Comparison of ENCODE assay signal across 1 cellular context in the genomic region with DNA sequence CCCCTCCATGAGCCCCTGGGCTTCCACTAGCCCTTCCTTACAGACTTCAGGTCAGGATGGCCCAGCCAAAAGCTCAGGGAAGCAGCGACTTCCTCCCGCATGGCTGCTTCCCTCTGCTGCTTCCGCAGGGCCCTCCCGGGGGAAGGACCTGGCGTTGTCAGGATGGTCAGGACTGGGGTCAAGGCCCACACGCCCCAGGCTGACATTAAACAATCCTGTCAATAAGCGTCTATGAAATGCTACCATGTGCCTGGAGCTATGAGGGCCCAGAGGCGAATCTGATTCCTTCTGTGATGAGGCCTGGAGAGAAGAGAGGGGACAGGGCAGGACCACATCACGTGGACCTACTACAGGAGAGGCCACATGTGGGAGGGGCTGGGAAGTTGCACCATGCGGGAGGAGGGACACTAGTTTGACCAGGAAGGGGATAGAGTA.
TF ChIP-seq lines count a peak whose summit lies in the region.

No MANE protein-coding gene starts in this region.

TF ChIP-seq in HepG2, 621 proteins besides CTCF, POLR2A, EP300 and RAD21 (continued from another document and continues in another):
- TF ChIP-seq, protein P1, sequence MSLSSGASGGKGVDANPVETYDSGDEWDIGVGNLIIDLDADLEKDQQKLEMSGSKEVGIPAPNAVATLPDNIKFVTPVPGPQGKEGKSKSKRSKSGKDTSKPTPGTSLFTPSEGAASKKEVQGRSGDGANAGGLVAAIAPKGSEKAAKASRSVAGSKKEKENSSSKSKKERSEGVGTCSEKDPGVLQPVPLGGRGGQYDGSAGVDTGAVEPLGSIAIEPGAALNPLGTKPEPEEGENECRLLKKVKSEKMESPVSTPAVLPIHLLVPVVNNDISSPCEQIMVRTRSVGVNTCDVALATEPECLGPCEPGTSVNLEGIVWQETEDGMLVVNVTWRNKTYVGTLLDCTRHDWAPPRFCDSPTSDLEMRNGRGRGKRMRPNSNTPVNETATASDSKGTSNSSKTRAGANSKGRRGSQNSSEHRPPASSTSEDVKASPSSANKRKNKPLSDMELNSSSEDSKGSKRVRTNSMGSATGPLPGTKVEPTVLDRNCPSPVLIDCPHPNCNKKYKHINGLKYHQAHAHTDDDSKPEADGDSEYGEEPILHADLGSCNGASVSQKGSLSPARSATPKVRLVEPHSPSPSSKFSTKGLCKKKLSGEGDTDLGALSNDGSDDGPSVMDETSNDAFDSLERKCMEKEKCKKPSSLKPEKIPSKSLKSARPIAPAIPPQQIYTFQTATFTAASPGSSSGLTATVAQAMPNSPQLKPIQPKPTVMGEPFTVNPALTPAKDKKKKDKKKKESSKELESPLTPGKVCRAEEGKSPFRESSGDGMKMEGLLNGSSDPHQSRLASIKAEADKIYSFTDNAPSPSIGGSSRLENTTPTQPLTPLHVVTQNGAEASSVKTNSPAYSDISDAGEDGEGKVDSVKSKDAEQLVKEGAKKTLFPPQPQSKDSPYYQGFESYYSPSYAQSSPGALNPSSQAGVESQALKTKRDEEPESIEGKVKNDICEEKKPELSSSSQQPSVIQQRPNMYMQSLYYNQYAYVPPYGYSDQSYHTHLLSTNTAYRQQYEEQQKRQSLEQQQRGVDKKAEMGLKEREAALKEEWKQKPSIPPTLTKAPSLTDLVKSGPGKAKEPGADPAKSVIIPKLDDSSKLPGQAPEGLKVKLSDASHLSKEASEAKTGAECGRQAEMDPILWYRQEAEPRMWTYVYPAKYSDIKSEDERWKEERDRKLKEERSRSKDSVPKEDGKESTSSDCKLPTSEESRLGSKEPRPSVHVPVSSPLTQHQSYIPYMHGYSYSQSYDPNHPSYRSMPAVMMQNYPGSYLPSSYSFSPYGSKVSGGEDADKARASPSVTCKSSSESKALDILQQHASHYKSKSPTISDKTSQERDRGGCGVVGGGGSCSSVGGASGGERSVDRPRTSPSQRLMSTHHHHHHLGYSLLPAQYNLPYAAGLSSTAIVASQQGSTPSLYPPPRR (CRISPR knock-in tag; IDR thresholded peaks at IDR 0.05; ENCODE audit: borderline replicate concordance): 0 out of 2 replicates have a peak, but pooled peaks have one; percentile 19
- TF ChIP-seq ZNF781 (CRISPR knock-in tag; IDR thresholded peaks at IDR 0.05; ENCODE audit: borderline replicate concordance, not compliant biosample characterization) (peak; percentile 21), MZF1 (CRISPR knock-in tag; IDR thresholded peaks at IDR 0.05; ENCODE audit: borderline replicate concordance) (0 out of 2 replicates have a peak, but pooled peaks have one; percentile 58), HDAC2 (CRISPR knock-in tag; IDR thresholded peaks at IDR 0.05) (0 out of 2 replicates have a peak, but pooled peaks have one; percentile 36), ZNF816 (CRISPR knock-in tag; IDR thresholded peaks at IDR 0.05; ENCODE audit: borderline replicate concordance) (0 out of 2 replicates have a peak, but pooled peaks have one; percentile 34), ZNF235 (CRISPR knock-in tag; IDR thresholded peaks at IDR 0.05; ENCODE audit: borderline replicate concordance) (no peak), CEBPG (CRISPR knock-in tag; IDR thresholded peaks at IDR 0.05) (peak; percentile 60), HDAC1 (CRISPR knock-in tag; IDR thresholded peaks at IDR 0.05) (peak; percentile 53; the same call in 1 of the 2 replicates), KAT8 (CRISPR knock-in tag; IDR thresholded peaks at IDR 0.05) (peak; percentile 74), SIX1 (CRISPR knock-in tag; IDR thresholded peaks at IDR 0.05; ENCODE audit: borderline replicate concordance) (no peak), ARNTL (CRISPR knock-in tag; IDR thresholded peaks at IDR 0.05) (0 out of 2 replicates have a peak, but pooled peaks have one; percentile 46), TEAD2 (CRISPR knock-in tag; IDR thresholded peaks at IDR 0.05) (no peak), MED1 (CRISPR knock-in tag; IDR thresholded peaks at IDR 0.05) (peak; percentile 54), MXI1 (IDR thresholded peaks at IDR 0.05; ENCODE audit: borderline replicate concordance, low read depth, low read length) (peak; percentile 41; the same call in 1 of the 3 replicates), SKI (IDR thresholded peaks at IDR 0.05; ENCODE audit: partially characterized antibody) (no peak), ZNF20 (CRISPR knock-in tag; IDR thresholded peaks at IDR 0.05) (no peak), NR2F1 (CRISPR knock-in tag; IDR thresholded peaks at IDR 0.05) (peak; percentile 33 to 57; a peak in 1 of 4 replicates), KDM2A (CRISPR knock-in tag; IDR thresholded peaks at IDR 0.05; ENCODE audit: borderline replicate concordance, low read depth) (peak; percentile 52; the same call in 1 of the 2 replicates), RBAK (CRISPR knock-in tag; IDR thresholded peaks at IDR 0.05) (0 out of 2 replicates have a peak, but pooled peaks have one; percentile 35), ZNF317 (CRISPR knock-in tag; IDR thresholded peaks at IDR 0.05) (no peak), ZNF12 (CRISPR knock-in tag; IDR thresholded peaks at IDR 0.05) (no peak), ZNF138 (CRISPR knock-in tag; IDR thresholded peaks at IDR 0.05; ENCODE audit: low read depth) (no peak), ZNF232 (CRISPR knock-in tag; IDR thresholded peaks at IDR 0.05; ENCODE audit: borderline replicate concordance) (0 out of 2 replicates have a peak, but pooled peaks have one; percentile 48), SAP130 (CRISPR knock-in tag; IDR thresholded peaks at IDR 0.05; ENCODE audit: low read depth) (peak; percentile 74), HMG20B (CRISPR knock-in tag; conservative IDR thresholded peaks at IDR 0.05) (no peak), ZNF350 (CRISPR knock-in tag; IDR thresholded peaks at IDR 0.05; ENCODE audit: borderline replicate concordance, low read depth) (no peak), ZNF543 (CRISPR knock-in tag; IDR thresholded peaks at IDR 0.05) (no peak), HES4 (CRISPR knock-in tag; IDR thresholded peaks at IDR 0.05; ENCODE audit: borderline replicate concordance) (no peak), YY1 (IDR thresholded peaks at IDR 0.05; ENCODE audit: insufficient read depth, insufficient replicate concordance, low read depth, low read length) (peak; percentile 33), SUZ12 (IDR thresholded peaks at IDR 0.05; ENCODE audit: low read depth, low read length) (no peak), NR2F2 (IDR thresholded peaks at IDR 0.05; ENCODE audit: borderline replicate concordance, low read depth) (0 out of 2 replicates have a peak, but pooled peaks have one; percentile 22)
- TF ChIP-seq, protein P2, sequence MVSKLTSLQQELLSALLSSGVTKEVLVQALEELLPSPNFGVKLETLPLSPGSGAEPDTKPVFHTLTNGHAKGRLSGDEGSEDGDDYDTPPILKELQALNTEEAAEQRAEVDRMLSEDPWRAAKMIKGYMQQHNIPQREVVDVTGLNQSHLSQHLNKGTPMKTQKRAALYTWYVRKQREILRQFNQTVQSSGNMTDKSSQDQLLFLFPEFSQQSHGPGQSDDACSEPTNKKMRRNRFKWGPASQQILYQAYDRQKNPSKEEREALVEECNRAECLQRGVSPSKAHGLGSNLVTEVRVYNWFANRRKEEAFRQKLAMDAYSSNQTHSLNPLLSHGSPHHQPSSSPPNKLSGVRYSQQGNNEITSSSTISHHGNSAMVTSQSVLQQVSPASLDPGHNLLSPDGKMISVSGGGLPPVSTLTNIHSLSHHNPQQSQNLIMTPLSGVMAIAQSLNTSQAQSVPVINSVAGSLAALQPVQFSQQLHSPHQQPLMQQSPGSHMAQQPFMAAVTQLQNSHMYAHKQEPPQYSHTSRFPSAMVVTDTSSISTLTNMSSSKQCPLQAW (CRISPR knock-in tag; IDR thresholded peaks at IDR 0.05): peak; percentile 89; the same call in 1 of the 2 replicates
- TF ChIP-seq, protein P3, sequence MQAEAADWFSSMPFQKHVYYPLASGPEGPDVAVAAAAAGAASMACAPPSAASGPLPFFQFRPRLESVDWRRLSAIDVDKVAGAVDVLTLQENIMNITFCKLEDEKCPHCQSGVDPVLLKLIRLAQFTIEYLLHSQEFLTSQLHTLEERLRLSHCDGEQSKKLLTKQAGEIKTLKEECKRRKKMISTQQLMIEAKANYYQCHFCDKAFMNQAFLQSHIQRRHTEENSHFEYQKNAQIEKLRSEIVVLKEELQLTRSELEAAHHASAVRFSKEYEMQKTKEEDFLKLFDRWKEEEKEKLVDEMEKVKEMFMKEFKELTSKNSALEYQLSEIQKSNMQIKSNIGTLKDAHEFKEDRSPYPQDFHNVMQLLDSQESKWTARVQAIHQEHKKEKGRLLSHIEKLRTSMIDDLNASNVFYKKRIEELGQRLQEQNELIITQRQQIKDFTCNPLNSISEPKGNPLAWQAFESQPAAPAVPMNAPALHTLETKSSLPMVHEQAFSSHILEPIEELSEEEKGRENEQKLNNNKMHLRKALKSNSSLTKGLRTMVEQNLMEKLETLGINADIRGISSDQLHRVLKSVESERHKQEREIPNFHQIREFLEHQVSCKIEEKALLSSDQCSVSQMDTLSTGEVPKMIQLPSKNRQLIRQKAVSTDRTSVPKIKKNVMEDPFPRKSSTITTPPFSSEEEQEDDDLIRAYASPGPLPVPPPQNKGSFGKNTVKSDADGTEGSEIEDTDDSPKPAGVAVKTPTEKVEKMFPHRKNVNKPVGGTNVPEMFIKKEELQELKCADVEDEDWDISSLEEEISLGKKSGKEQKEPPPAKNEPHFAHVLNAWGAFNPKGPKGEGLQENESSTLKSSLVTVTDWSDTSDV (CRISPR knock-in tag; IDR thresholded peaks at IDR 0.05): no peak
- TF ChIP-seq, protein P4, sequence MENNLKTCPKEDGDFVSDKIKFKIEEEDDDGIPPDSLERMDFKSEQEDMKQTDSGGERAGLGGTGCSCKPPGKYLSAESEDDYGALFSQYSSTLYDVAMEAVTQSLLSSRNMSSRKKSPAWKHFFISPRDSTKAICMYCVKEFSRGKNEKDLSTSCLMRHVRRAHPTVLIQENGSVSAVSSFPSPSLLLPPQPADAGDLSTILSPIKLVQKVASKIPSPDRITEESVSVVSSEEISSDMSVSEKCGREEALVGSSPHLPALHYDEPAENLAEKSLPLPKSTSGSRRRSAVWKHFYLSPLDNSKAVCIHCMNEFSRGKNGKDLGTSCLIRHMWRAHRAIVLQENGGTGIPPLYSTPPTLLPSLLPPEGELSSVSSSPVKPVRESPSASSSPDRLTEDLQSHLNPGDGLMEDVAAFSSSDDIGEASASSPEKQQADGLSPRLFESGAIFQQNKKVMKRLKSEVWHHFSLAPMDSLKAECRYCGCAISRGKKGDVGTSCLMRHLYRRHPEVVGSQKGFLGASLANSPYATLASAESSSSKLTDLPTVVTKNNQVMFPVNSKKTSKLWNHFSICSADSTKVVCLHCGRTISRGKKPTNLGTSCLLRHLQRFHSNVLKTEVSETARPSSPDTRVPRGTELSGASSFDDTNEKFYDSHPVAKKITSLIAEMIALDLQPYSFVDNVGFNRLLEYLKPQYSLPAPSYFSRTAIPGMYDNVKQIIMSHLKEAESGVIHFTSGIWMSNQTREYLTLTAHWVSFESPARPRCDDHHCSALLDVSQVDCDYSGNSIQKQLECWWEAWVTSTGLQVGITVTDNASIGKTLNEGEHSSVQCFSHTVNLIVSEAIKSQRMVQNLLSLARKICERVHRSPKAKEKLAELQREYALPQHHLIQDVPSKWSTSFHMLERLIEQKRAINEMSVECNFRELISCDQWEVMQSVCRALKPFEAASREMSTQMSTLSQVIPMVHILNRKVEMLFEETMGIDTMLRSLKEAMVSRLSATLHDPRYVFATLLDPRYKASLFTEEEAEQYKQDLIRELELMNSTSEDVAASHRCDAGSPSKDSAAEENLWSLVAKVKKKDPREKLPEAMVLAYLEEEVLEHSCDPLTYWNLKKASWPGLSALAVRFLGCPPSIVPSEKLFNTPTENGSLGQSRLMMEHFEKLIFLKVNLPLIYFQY (CRISPR knock-in tag; IDR thresholded peaks at IDR 0.05; ENCODE audit: borderline replicate concordance): no peak
- TF ChIP-seq, protein P5, sequence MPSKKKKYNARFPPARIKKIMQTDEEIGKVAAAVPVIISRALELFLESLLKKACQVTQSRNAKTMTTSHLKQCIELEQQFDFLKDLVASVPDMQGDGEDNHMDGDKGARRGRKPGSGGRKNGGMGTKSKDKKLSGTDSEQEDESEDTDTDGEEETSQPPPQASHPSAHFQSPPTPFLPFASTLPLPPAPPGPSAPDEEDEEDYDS (CRISPR knock-in tag; IDR thresholded peaks at IDR 0.05): 0 out of 2 replicates have a peak, but pooled peaks have one; percentile 7
- TF ChIP-seq, protein P6, sequence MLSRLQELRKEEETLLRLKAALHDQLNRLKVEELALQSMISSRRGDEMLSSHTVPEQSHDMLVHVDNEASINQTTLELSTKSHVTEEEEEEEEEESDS (CRISPR knock-in tag; IDR thresholded peaks at IDR 0.05; ENCODE audit: borderline replicate concordance): peak; percentile 74; the same call in 1 of the 2 replicates
- TF ChIP-seq, protein P7, sequence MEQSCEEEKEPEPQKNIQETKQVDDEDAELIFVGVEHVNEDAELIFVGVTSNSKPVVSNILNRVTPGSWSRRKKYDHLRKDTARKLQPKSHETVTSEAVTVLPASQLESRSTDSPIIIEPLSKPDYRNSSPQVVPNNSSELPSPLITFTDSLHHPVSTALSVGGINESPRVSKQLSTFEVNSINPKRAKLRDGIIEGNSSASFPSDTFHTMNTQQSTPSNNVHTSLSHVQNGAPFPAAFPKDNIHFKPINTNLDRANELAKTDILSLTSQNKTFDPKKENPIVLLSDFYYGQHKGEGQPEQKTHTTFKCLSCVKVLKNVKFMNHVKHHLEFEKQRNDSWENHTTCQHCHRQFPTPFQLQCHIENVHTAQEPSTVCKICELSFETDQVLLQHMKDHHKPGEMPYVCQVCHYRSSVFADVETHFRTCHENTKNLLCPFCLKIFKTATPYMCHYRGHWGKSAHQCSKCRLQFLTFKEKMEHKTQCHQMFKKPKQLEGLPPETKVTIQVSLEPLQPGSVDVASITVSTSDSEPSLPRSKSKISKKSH (CRISPR knock-in tag; IDR thresholded peaks at IDR 0.05; ENCODE audit: borderline replicate concordance): no peak
- TF ChIP-seq, protein P8, sequence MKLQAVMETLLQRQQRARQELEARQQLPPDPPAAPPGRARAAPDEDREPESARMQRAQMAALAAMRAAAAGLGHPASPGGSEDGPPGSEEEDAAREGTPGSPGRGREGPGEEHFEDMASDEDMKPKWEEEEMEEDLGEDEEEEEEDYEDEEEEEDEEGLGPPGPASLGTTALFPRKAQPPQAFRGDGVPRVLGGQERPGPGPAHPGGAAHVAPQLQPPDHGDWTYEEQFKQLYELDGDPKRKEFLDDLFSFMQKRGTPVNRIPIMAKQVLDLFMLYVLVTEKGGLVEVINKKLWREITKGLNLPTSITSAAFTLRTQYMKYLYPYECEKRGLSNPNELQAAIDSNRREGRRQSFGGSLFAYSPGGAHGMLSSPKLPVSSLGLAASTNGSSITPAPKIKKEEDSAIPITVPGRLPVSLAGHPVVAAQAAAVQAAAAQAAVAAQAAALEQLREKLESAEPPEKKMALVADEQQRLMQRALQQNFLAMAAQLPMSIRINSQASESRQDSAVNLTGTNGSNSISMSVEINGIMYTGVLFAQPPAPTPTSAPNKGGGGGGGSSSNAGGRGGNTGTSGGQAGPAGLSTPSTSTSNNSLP (IDR thresholded peaks at IDR 0.05; ENCODE audit: low read depth, low read length): 0 out of 2 replicates have a peak, but pooled peaks have one; percentile 11
- TF ChIP-seq, protein P9, sequence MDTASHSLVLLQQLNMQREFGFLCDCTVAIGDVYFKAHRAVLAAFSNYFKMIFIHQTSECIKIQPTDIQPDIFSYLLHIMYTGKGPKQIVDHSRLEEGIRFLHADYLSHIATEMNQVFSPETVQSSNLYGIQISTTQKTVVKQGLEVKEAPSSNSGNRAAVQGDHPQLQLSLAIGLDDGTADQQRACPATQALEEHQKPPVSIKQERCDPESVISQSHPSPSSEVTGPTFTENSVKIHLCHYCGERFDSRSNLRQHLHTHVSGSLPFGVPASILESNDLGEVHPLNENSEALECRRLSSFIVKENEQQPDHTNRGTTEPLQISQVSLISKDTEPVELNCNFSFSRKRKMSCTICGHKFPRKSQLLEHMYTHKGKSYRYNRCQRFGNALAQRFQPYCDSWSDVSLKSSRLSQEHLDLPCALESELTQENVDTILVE (CRISPR knock-in tag; IDR thresholded peaks at IDR 0.05): no peak
- TF ChIP-seq, protein P10, sequence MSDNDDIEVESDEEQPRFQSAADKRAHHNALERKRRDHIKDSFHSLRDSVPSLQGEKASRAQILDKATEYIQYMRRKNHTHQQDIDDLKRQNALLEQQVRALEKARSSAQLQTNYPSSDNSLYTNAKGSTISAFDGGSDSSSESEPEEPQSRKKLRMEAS (IDR thresholded peaks at IDR 0.05): peak; percentile 84
